1 cellular context compared by ENCODE assay signal in genomic region chr11:27464155-27464759, GRCh38.
TF ChIP-seq lines count a peak whose summit lies in the region.

No MANE protein-coding gene starts in this region.

TF ChIP-seq in GM23338, 12 proteins besides CTCF, POLR2A, EP300 and RAD21 (continued from another document):
- TF ChIP-seq ZNF462 (CRISPR knock-in tag; IDR thresholded peaks at IDR 0.05) (no peak), ZNF331 (CRISPR knock-in tag; IDR thresholded peaks at IDR 0.05; ENCODE audit: low read depth) (no peak), POLR2AphosphoS5 (IDR thresholded peaks at IDR 0.05; ENCODE audit: low read depth) (no peak), CREB1 (CRISPR knock-in tag; IDR thresholded peaks at IDR 0.05; ENCODE audit: low read depth) (no peak), JUNB (IDR thresholded peaks at IDR 0.05; ENCODE audit: unreplicated experiment) (no peak), ZNF114 (CRISPR knock-in tag; IDR thresholded peaks at IDR 0.05) (no peak), ETS1 (IDR thresholded peaks at IDR 0.05) (no peak), EZH2 (IDR thresholded peaks at IDR 0.05; ENCODE audit: low read depth, unreplicated experiment) (no peak), NANOG (IDR thresholded peaks at IDR 0.05; ENCODE audit: borderline replicate concordance) (no peak), REST (IDR thresholded peaks at IDR 0.05; ENCODE audit: unreplicated experiment) (no peak)
